Comparison of ENCODE assay signal across 9 cellular contexts in the genomic region with DNA sequence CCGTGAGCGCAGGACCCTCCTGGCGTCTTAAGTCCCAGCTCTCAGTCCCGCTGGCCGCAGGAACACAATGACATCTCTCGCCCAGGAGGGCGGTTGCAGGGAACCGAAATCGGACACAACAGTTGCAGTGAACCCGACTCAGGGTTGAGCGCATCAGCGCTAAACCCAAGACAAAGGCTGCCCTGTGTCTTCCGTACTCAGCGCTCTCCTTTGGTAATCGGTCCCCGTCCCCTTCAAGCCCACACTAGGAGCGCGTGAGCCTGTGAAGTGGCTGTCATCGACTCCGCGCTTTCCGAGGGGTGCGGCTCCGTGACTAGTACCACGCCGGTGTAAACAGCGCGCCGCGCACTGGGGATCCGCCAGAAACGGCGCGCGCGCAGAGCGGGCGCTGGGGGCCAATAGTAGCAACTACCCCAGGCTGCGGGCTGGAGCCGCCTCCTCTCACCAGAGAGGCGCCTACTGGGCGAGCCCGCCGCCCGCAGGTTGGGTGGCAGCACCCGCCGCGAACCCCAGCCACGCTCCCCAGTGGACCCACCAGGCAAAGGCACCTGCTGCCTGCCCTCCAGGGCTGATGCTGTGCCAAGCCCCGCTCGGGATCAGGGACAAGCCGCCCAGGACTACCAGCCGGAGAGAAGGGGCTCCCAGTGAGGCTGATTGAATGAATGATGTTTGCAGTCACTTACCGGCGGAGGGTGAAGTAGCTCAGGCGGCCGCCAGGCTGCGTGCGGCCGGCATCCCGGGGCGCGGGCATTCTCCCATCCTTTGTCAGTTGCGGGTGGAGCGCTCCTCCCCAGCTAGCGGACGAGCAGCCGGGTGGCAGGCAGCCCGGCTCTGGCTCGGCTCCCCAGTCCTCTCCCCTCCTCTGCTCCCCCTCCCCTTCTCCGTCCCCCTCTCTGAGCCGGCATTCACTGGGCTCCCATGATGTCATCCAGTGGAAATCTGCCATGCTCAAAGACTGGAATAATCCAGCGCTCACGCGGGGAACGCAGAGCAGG.
A peak's percentile ranks its signal among the peaks of the same experiment; 100 is the strongest.
DNase-seq lines count a peak whose midpoint lies in the region; ATAC-seq and TF ChIP-seq lines count a peak whose summit lies in the region.
"Had no signal": no experiment of that assay in that cellular context is flagged by ENCODE, and none has a peak within 500 bp of the region (broad histone marks: within the 10 kb centered on the region; RNA-seq: fewer than 3 reads in every experiment).

No MANE protein-coding gene starts in this region.

- intact Hi-C loops in activated CD4-positive, alpha-beta memory T cell treated with anti-CD3 and anti-CD28 coated beads for 36 hours (cut with micrococcal nuclease) = no loop called here

- TF ChIP-seq CTCF in brain microvascular endothelial cell (IDR thresholded peaks at IDR 0.05; ENCODE audit: low read depth, low read length, missing control alignments) (peak; percentile 74), suprapubic skin (IDR thresholded peaks at IDR 0.05) (no peak)

- TF ChIP-seq EP300 in suprapubic skin (IDR thresholded peaks at IDR 0.05) = no peak

- H3K4me3 ChIP-seq in brain microvascular endothelial cell (ENCODE audit: low read depth, low read length) (peak overlapping the region; percentile 62), suprapubic skin (peak overlapping the region; percentile 42)
- H3K4me3 ChIP-seq: PC-9 had no signal

- H3K4me3 Mint-ChIP-seq in activated CD4-positive, alpha-beta memory T cell treated with anti-CD3 and anti-CD28 coated beads for 36 hours = peak overlapping the region; percentile 8
- H3K4me3 Mint-ChIP-seq in activated CD4-positive, alpha-beta memory T cell treated with anti-CD3 and anti-CD28 coated beads, Interleukin-2, amount 10 ng/mL, durations not matched to agents 7 days and 5 days = no peak overlapping the region

- no peak for ATAC-seq in GM21717 (IDR thresholded peaks at IDR 0.05; ENCODE audit: unreplicated experiment)
- no peak for ATAC-seq in activated CD4-positive, CD25-positive, alpha-beta regulatory T cell treated with anti-CD3 and anti-CD28 coated beads, Interleukin-2, amount 50 U/mL, for 24 hours

- H3K27me3 ChIP-seq in brain microvascular endothelial cell (replicated peaks) (no peaks in the 10 kb centered on the region), suprapubic skin (peaks cover 20% of the 10 kb centered on the region)

- no peak for TF ChIP-seq POLR2A in suprapubic skin (IDR thresholded peaks at IDR 0.05)

- no peak overlapping the region for H3K27ac Mint-ChIP-seq in activated CD4-positive, alpha-beta memory T cell treated with anti-CD3 and anti-CD28 coated beads for 36 hours
- no peak overlapping the region for H3K27ac Mint-ChIP-seq in activated CD4-positive, alpha-beta memory T cell treated with anti-CD3 and anti-CD28 coated beads, Interleukin-2, amount 10 ng/mL, durations not matched to agents 7 days and 5 days

- H3K9me3 ChIP-seq in suprapubic skin = no peaks in the 10 kb centered on the region

- peaks cover 12% of the 10 kb centered on the region for H3K4me1 ChIP-seq in suprapubic skin

- no peak for DNase-seq in activated CD4-positive, alpha-beta memory T cell treated with anti-CD3 and anti-CD28 coated beads for 36 hours
- DNase-seq in activated CD4-positive, alpha-beta memory T cell treated with anti-CD3 and anti-CD28 coated beads, Interleukin-2, amount 10 ng/mL, durations not matched to agents 7 days and 5 days = no peak
- DNase-seq in brain microvascular endothelial cell = peak; percentile 33
- peak; percentile 79 for DNase-seq in left kidney (ENCODE audit: low read depth, low spot score)
- no peak for DNase-seq in suprapubic skin (ENCODE audit: low spot score in 2 of 2)
- DNase-seq in KG1 (lab: John Stamatoyannopoulos, UW) = no peak

- H3K36me3 Mint-ChIP-seq in activated CD4-positive, alpha-beta memory T cell treated with anti-CD3 and anti-CD28 coated beads for 36 hours = no peaks in the 10 kb centered on the region
- no peaks in the 10 kb centered on the region for H3K36me3 Mint-ChIP-seq in activated CD4-positive, alpha-beta memory T cell treated with anti-CD3 and anti-CD28 coated beads, Interleukin-2, amount 10 ng/mL, durations not matched to agents 7 days and 5 days (ENCODE audit: low read depth)

- CTCF ChIA-PET in activated CD4-positive, alpha-beta memory T cell treated with anti-CD3 and anti-CD28 coated beads for 36 hours (lab: Charles Lee) = no interaction called here
- CTCF ChIA-PET in activated CD4-positive, alpha-beta memory T cell treated with anti-CD3 and anti-CD28 coated beads, Interleukin-2, amount 10 ng/mL, durations not matched to agents 7 days and 5 days (lab: Charles Lee) = no interaction called here

- WGBS in suprapubic skin = 2% methylated on average over 35 of the region's 76 CpGs

- H3K4me1 Mint-ChIP-seq in activated CD4-positive, alpha-beta memory T cell treated with anti-CD3 and anti-CD28 coated beads for 36 hours (ENCODE audit: low read depth) = no peaks in the 10 kb centered on the region
- no peaks in the 10 kb centered on the region for H3K4me1 Mint-ChIP-seq in activated CD4-positive, alpha-beta memory T cell treated with anti-CD3 and anti-CD28 coated beads, Interleukin-2, amount 10 ng/mL, durations not matched to agents 7 days and 5 days

- in situ Hi-C loops in brain microvascular endothelial cell (cut with HindIII; ENCODE audit: low pct_ligation_motif_present, low sequenced_read_pairs) = no loop called here

- H3K27ac ChIP-seq in brain microvascular endothelial cell (no peak overlapping the region), suprapubic skin (no peak overlapping the region)
- H3K27ac ChIP-seq: PC-9 had no signal

- no peaks in the 10 kb centered on the region for H3K9me3 Mint-ChIP-seq in activated CD4-positive, alpha-beta memory T cell treated with anti-CD3 and anti-CD28 coated beads for 36 hours
- H3K9me3 Mint-ChIP-seq in activated CD4-positive, alpha-beta memory T cell treated with anti-CD3 and anti-CD28 coated beads, Interleukin-2, amount 10 ng/mL, durations not matched to agents 7 days and 5 days = no peaks in the 10 kb centered on the region

- POLR2A ChIA-PET in activated CD4-positive, alpha-beta memory T cell treated with anti-CD3 and anti-CD28 coated beads for 36 hours (lab: Charles Lee) = no interaction called here
- POLR2A ChIA-PET in activated CD4-positive, alpha-beta memory T cell treated with anti-CD3 and anti-CD28 coated beads, Interleukin-2, amount 10 ng/mL, durations not matched to agents 7 days and 5 days (lab: Charles Lee) = no interaction called here

- H3K36me3 ChIP-seq in brain microvascular endothelial cell (replicated peaks) (no peaks in the 10 kb centered on the region), suprapubic skin (no peaks in the 10 kb centered on the region)

- peaks cover 34% of the 10 kb centered on the region for H3K27me3 Mint-ChIP-seq in activated CD4-positive, alpha-beta memory T cell treated with anti-CD3 and anti-CD28 coated beads for 36 hours
- H3K27me3 Mint-ChIP-seq in activated CD4-positive, alpha-beta memory T cell treated with anti-CD3 and anti-CD28 coated beads, Interleukin-2, amount 10 ng/mL, durations not matched to agents 7 days and 5 days = peaks cover 17% of the 10 kb centered on the region

Comparison
In these comparisons a context has a peak if more than half of its experiments do, and no peak if none do; other contexts are left out.
1. DNase-seq: peak in brain microvascular endothelial cell (single experiment) and left kidney (single experiment); none in activated CD4-positive, alpha-beta memory T cell treated with anti-CD3 and anti-CD28 coated beads for 36 hours (single experiment), activated CD4-positive, alpha-beta memory T cell treated with anti-CD3 and anti-CD28 coated beads, Interleukin-2, amount 10 ng/mL, durations not matched to agents 7 days and 5 days (single experiment), suprapubic skin (0 of 2) and KG1 (single experiment).